8 cellular contexts compared by ENCODE assay signal in genomic region chr11:9577032-9577431, GRCh38. TPM values are rescaled to one million over a fixed set of nuclear protein-coding genes. Genes with fewer than 3 reads are reported as not detected.
DNase-seq lines count a peak whose midpoint lies in the region; ATAC-seq, FAIRE-seq and TF ChIP-seq lines count a peak whose summit lies in the region.

No MANE protein-coding gene starts in this region.

- peak overlapping the region; percentile 83 for H3K4me3 ChIP-seq in suprapubic skin

- no peak for TF ChIP-seq EP300 in suprapubic skin (IDR thresholded peaks at IDR 0.05)

- no peaks in the 10 kb centered on the region for H3K27me3 Mint-ChIP-seq in activated CD4-positive, alpha-beta T cell treated with anti-CD3 and anti-CD28 coated beads, Interleukin-2, amount 10 ng/mL, durations not matched to agents 7 days and 5 days
- H3K27me3 Mint-ChIP-seq in activated CD8-positive, alpha-beta T cell treated with anti-CD3 and anti-CD28 coated beads, Interleukin-2, amount 10 ng/mL, durations not matched to agents 7 days and 5 days (ENCODE audit: low read depth) = no peaks in the 10 kb centered on the region

- DNase-seq in activated CD4-positive, alpha-beta T cell treated with anti-CD3 and anti-CD28 coated beads, Interleukin-2, amount 10 ng/mL, durations not matched to agents 7 days and 5 days = no peak
- no peak for DNase-seq in activated CD4-positive, alpha-beta T cell treated with anti-CD3 and anti-CD28 coated beads, Interleukin-2, amount 50 U/mL, for 48 hours
- no peak for DNase-seq in activated CD8-positive, alpha-beta T cell treated with anti-CD3 and anti-CD28 coated beads, Interleukin-2, amount 10 ng/mL, durations not matched to agents 7 days and 5 days
- peak; percentile 37 for DNase-seq in glomerular visceral epithelial cell (ENCODE audit: extremely low spot score)
- DNase-seq in suprapubic skin (ENCODE audit: low spot score in 2 of 2) = no peak
- no peak for DNase-seq in D721Med (ENCODE audit: insufficient read length, low spot score)

- TF ChIP-seq CTCF in suprapubic skin (IDR thresholded peaks at IDR 0.05) = no peak
- no peak for TF ChIP-seq CTCF in D721Med (IDR thresholded peaks at IDR 0.05; ENCODE audit: insufficient read depth, missing control alignments)

- H3K36me3 Mint-ChIP-seq in activated CD4-positive, alpha-beta T cell treated with anti-CD3 and anti-CD28 coated beads, Interleukin-2, amount 10 ng/mL, durations not matched to agents 7 days and 5 days (ENCODE audit: low read depth) = peaks cover 61% of the 10 kb centered on the region
- peaks cover 66% of the 10 kb centered on the region for H3K36me3 Mint-ChIP-seq in activated CD8-positive, alpha-beta T cell treated with anti-CD3 and anti-CD28 coated beads, Interleukin-2, amount 10 ng/mL, durations not matched to agents 7 days and 5 days (ENCODE audit: low read depth)

- H3K9me3 ChIP-seq in suprapubic skin = no peaks in the 10 kb centered on the region

- POLR2A ChIA-PET in activated CD4-positive, alpha-beta T cell treated with anti-CD3 and anti-CD28 coated beads, Interleukin-2, amount 10 ng/mL, durations not matched to agents 7 days and 5 days (lab: Charles Lee) = no interaction called here
- POLR2A ChIA-PET in activated CD8-positive, alpha-beta T cell treated with anti-CD3 and anti-CD28 coated beads, Interleukin-2, amount 10 ng/mL, durations not matched to agents 7 days and 5 days (lab: Charles Lee) = interaction anchor here (0.6 to 3.6 kb wide), 6 partner anchors 12 to 213 kb away, joined by 3 to 11 read pairs (median 3); partner anchors contain the start of gene ZNF143

- TF ChIP-seq POLR2A in suprapubic skin (IDR thresholded peaks at IDR 0.05) = no peak

- H3K27ac Mint-ChIP-seq in activated CD4-positive, alpha-beta T cell treated with anti-CD3 and anti-CD28 coated beads, Interleukin-2, amount 10 ng/mL, durations not matched to agents 7 days and 5 days = peak overlapping the region; percentile 89
- H3K27ac Mint-ChIP-seq in activated CD8-positive, alpha-beta T cell treated with anti-CD3 and anti-CD28 coated beads, Interleukin-2, amount 10 ng/mL, durations not matched to agents 7 days and 5 days = no peak overlapping the region

- ATAC-seq in activated CD8-positive, alpha-beta T cell treated with anti-CD3 and anti-CD28 coated beads, Interleukin-2, amount 10 ng/mL, durations not matched to agents 7 days and 5 days = no peak
- ATAC-seq in GM18907 (IDR thresholded peaks at IDR 0.05; ENCODE audit: unreplicated experiment) (no peak), HG02642 (IDR thresholded peaks at IDR 0.05; ENCODE audit: poor library complexity, unreplicated experiment) (no peak)

- no peak for FAIRE-seq in D721Med (lab: Jason Lieb, UNC)

- H3K4me1 Mint-ChIP-seq in activated CD4-positive, alpha-beta T cell treated with anti-CD3 and anti-CD28 coated beads, Interleukin-2, amount 10 ng/mL, durations not matched to agents 7 days and 5 days = peaks cover 56% of the 10 kb centered on the region
- peaks cover 52% of the 10 kb centered on the region for H3K4me1 Mint-ChIP-seq in activated CD8-positive, alpha-beta T cell treated with anti-CD3 and anti-CD28 coated beads, Interleukin-2, amount 10 ng/mL, durations not matched to agents 7 days and 5 days (ENCODE audit: low read depth)

- peaks cover 29% of the 10 kb centered on the region for H3K36me3 ChIP-seq in suprapubic skin

- no peaks in the 10 kb centered on the region for H3K27me3 ChIP-seq in suprapubic skin

- H3K4me3 Mint-ChIP-seq in activated CD4-positive, alpha-beta T cell treated with anti-CD3 and anti-CD28 coated beads, Interleukin-2, amount 10 ng/mL, durations not matched to agents 7 days and 5 days = peak overlapping the region; percentile 92
- H3K4me3 Mint-ChIP-seq in activated CD8-positive, alpha-beta T cell treated with anti-CD3 and anti-CD28 coated beads, Interleukin-2, amount 10 ng/mL, durations not matched to agents 7 days and 5 days = peak overlapping the region; percentile 98

- no peaks in the 10 kb centered on the region for H3K9me3 Mint-ChIP-seq in activated CD4-positive, alpha-beta T cell treated with anti-CD3 and anti-CD28 coated beads, Interleukin-2, amount 10 ng/mL, durations not matched to agents 7 days and 5 days
- H3K9me3 Mint-ChIP-seq in activated CD8-positive, alpha-beta T cell treated with anti-CD3 and anti-CD28 coated beads, Interleukin-2, amount 10 ng/mL, durations not matched to agents 7 days and 5 days (ENCODE audit: insufficient read depth) = no peaks in the 10 kb centered on the region

- WGBS in suprapubic skin = 44% methylated on average over 4 of the region's 4 CpGs

- H3K27ac ChIP-seq in suprapubic skin = peak overlapping the region; percentile 47

- H3K4me1 ChIP-seq in suprapubic skin = peaks cover 49% of the 10 kb centered on the region

- CTCF ChIA-PET in activated CD4-positive, alpha-beta T cell treated with anti-CD3 and anti-CD28 coated beads, Interleukin-2, amount 10 ng/mL, durations not matched to agents 7 days and 5 days (lab: Charles Lee) = interaction anchor here (0.6 to 2.3 kb wide), 10 partner anchors 11 to 412 kb away, joined by 3 to 12 read pairs (median 4); no protein-coding TSS in a partner anchor
- CTCF ChIA-PET in activated CD8-positive, alpha-beta T cell treated with anti-CD3 and anti-CD28 coated beads, Interleukin-2, amount 10 ng/mL, durations not matched to agents 7 days and 5 days (lab: Charles Lee) = interaction anchor here (1.2 to 5.4 kb wide), 6 partner anchors 14 to 181 kb away, joined by 3 to 47 read pairs (median 8); no protein-coding TSS in a partner anchor

RNA-seq across cellular contexts. Expression of gene WEE1, which starts 3.6 kb away (rescaled TPM):
- total RNA-seq in activated CD4-positive, alpha-beta T cell treated with anti-CD3 and anti-CD28 coated beads, Interleukin-2, amount 10 ng/mL, durations not matched to agents 7 days and 5 days = 10 to 100 TPM; 60.5 to 64.2 TPM
- 10 to 100 TPM; 73.3 to 75.1 TPM for total RNA-seq in activated CD8-positive, alpha-beta T cell treated with anti-CD3 and anti-CD28 coated beads, Interleukin-2, amount 10 ng/mL, durations not matched to agents 7 days and 5 days
- 100 to 1,000 TPM in 3 of 4 donors, 10 to 100 TPM in 1; 82.0 to 296 (median 183) TPM for total RNA-seq in suprapubic skin
